ENCODE assay signal across 7 cellular contexts in the genomic region with DNA sequence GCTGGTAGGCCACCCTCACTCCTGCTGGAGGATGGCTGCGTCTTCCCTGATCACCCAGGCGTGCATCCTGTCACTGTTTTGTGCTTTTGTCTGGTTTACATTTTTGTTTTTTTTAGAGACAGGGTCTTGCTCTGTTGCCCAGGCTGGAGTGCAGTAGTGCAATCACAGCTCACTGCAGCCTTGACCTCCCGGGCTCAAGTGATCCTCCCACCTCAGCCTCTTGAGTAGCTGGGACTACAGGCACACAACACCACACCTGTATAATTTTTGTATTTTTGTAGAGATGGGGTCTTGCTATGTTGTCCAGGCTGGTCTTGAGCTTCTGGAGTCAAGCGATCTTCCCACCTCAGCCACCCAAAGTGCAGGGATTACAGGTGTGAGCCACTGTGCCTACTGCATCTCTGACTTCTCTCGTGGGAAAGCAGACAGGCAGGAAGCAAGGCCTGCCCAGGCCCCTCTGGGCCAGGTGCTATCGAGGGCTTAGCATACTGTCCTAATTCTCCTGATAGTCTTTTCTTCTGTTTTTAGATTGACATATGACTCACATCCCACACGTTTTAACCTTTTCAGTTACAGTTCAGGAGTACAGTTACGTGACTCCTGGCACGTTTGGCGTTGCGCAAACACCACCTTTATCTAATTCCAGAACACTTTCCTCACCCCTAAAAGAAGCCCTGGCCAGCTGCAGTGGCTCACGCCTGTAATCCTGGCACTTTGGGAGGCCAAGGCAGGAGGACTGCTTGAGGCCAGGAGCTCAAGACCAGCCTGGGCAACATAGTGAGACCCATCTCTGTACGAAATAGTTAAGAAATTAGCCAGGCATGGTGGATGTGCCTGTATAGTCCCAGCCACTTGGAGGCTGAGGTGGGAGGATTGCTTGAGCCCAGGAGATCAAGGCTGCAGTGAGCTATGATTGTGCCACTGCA. TPM values are rescaled to one million over a fixed set of nuclear protein-coding genes. Genes with fewer than 3 reads are reported as not detected.
DNase-seq lines count a peak whose midpoint lies in the region; ATAC-seq, FAIRE-seq and TF ChIP-seq lines count a peak whose summit lies in the region.
"Not testable (repeated sequence)": the region's sequence is repeated elsewhere in the genome, so short reads cannot be mapped to it uniquely, and the experiment has no call there.

No MANE protein-coding gene starts in this region.

- peak; percentile 70 for DNase-seq in HT1080 (ENCODE audit: low read depth)
- not testable (repeated sequence) for DNase-seq in Panc1 (ENCODE audit: low read depth, low spot score); central memory CD8-positive, alpha-beta T cell (ENCODE audit: low spot score in 2 of 2)
- DNase-seq in activated CD8-positive, alpha-beta T cell treated with anti-CD3 and anti-CD28 coated beads, Interleukin-2, amount 10 ng/mL, durations not matched to agents 7 days and 5 days, result peak; percentile 59
- peak; percentile 59 for DNase-seq in keratinocyte (ENCODE audit: low read depth, low spot score)
- DNase-seq in psoas muscle, result peak; percentile 54 to 82

- H4K20me1 ChIP-seq in keratinocyte (ENCODE audit: control insufficient read depth, extremely low read depth, insufficient read depth, low read length), result not testable (repeated sequence)

- not testable (repeated sequence) for H3K27me3 ChIP-seq in Panc1 (ENCODE audit: control insufficient read depth, insufficient read depth, low read length); keratinocyte (ENCODE audit: control insufficient read depth, extremely low read depth, insufficient read depth, low read length); psoas muscle (ENCODE audit: insufficient read depth in 3 of 3, low read length in 2 of 3)

- FAIRE-seq in keratinocyte (lab: Jason Lieb, UNC), result peak; percentile 17

- TF ChIP-seq CTCF in Panc1 (IDR thresholded peaks at IDR 0.05); keratinocyte (optimal IDR thresholded peaks at IDR 0.05 in 1 of 3, IDR thresholded peaks at IDR 0.05 in 1 of 3, conservative IDR thresholded peaks at IDR 0.05 in 1 of 3; ENCODE audit: extremely low read depth in 1 of 3, insufficient read depth in 2 of 3, low read length in 3 of 3); psoas muscle (IDR thresholded peaks at IDR 0.05): not testable (repeated sequence)

- POLR2A ChIA-PET in Panc1 (lab: Charles Lee), result interaction anchor here (0.6 kb wide), 1 partner anchor 212 kb away, joined by 9 read pairs; no protein-coding TSS in a partner anchor
- POLR2A ChIA-PET in activated CD8-positive, alpha-beta T cell treated with anti-CD3 and anti-CD28 coated beads, Interleukin-2, amount 10 ng/mL, durations not matched to agents 7 days and 5 days (lab: Charles Lee), result interaction anchor here (0.6 to 6.2 kb wide), 6 partner anchors 7 to 190 kb away, joined by 3 to 93 read pairs (median 4); a partner anchor contains a TSS

- H3K9me3 ChIP-seq in Panc1 (ENCODE audit: control insufficient read depth, insufficient read depth, low read depth, low read length); keratinocyte (ENCODE audit: control insufficient read depth, low read depth, low read length); psoas muscle: not testable (repeated sequence)

- in situ Hi-C loops in Panc1 (cut with HindIII; ENCODE audit: low pct_unique_long_range_greater_than_20kb, low sequenced_read_pairs), result not testable (repeated sequence)

- peak overlapping the region; percentile 67 for H3K4me3 Mint-ChIP-seq in activated CD8-positive, alpha-beta T cell treated with anti-CD3 and anti-CD28 coated beads, Interleukin-2, amount 10 ng/mL, durations not matched to agents 7 days and 5 days
- H3K4me3 Mint-ChIP-seq in central memory CD8-positive, alpha-beta T cell, result peak overlapping the region; percentile 95

- H3K27ac ChIP-seq in Panc1 (ENCODE audit: low read length), result not testable (repeated sequence)
- peak overlapping the region; percentile 94 for H3K27ac ChIP-seq in keratinocyte (ENCODE audit: control insufficient read depth, insufficient read depth, low read length)
- peak overlapping the region; percentile 68 for H3K27ac ChIP-seq in psoas muscle

- H2AFZ ChIP-seq in keratinocyte (ENCODE audit: control insufficient read depth, low read length), result not testable (repeated sequence)

- WGBS in psoas muscle, 3 donors, result 54 to 75% (median 60%) methylated on average over 13 of the region's 13 CpGs

- H3K27me3 Mint-ChIP-seq in activated CD8-positive, alpha-beta T cell treated with anti-CD3 and anti-CD28 coated beads, Interleukin-2, amount 10 ng/mL, durations not matched to agents 7 days and 5 days (ENCODE audit: low read depth); central memory CD8-positive, alpha-beta T cell: not testable (repeated sequence)

- peak; percentile 59 for TF ChIP-seq POLR2A in GM18505 (IDR thresholded peaks at IDR 0.05; ENCODE audit: borderline replicate concordance, extremely low read depth, insufficient read depth, insufficient read length)

- H3K36me3 Mint-ChIP-seq in activated CD8-positive, alpha-beta T cell treated with anti-CD3 and anti-CD28 coated beads, Interleukin-2, amount 10 ng/mL, durations not matched to agents 7 days and 5 days (ENCODE audit: low read depth), result peaks cover 72% of the 10 kb centered on the region
- H3K36me3 Mint-ChIP-seq in central memory CD8-positive, alpha-beta T cell (ENCODE audit: insufficient read depth), result peaks cover 44% of the 10 kb centered on the region

- H3K4me3 ChIP-seq in Panc1 (ENCODE audit: low read depth in 2 of 2, low read length in 2 of 2); keratinocyte (ENCODE audit: control insufficient read depth in 2 of 3, extremely low read depth in 1 of 3, insufficient read depth in 2 of 3, low read depth in 1 of 3, low read length in 3 of 3); psoas muscle: not testable (repeated sequence)

- H3K9me3 Mint-ChIP-seq in activated CD8-positive, alpha-beta T cell treated with anti-CD3 and anti-CD28 coated beads, Interleukin-2, amount 10 ng/mL, durations not matched to agents 7 days and 5 days (ENCODE audit: insufficient read depth); central memory CD8-positive, alpha-beta T cell: not testable (repeated sequence)

- peaks cover 21% of the 10 kb centered on the region for H3K79me2 ChIP-seq in keratinocyte (ENCODE audit: control insufficient read depth, insufficient read depth, low read length)

- CTCF ChIA-PET in Panc1 (lab: Charles Lee), result interaction anchor here (0.6 kb wide), 1 partner anchor 232 kb away, joined by 3 read pairs; no protein-coding TSS in a partner anchor
- CTCF ChIA-PET in activated CD8-positive, alpha-beta T cell treated with anti-CD3 and anti-CD28 coated beads, Interleukin-2, amount 10 ng/mL, durations not matched to agents 7 days and 5 days (lab: Charles Lee), result interaction anchor here (1.2 to 2.7 kb wide), 8 partner anchors 9 to 189 kb away, joined by 4 to 16 read pairs (median 6); a partner anchor contains a TSS

- H3K4me1 Mint-ChIP-seq in activated CD8-positive, alpha-beta T cell treated with anti-CD3 and anti-CD28 coated beads, Interleukin-2, amount 10 ng/mL, durations not matched to agents 7 days and 5 days (ENCODE audit: low read depth), result peaks cover 59% of the 10 kb centered on the region
- peaks cover 70% of the 10 kb centered on the region for H3K4me1 Mint-ChIP-seq in central memory CD8-positive, alpha-beta T cell

- not testable (repeated sequence) for H3K36me3 ChIP-seq in Panc1 (ENCODE audit: control insufficient read depth, insufficient read depth, low read length)
- H3K36me3 ChIP-seq in keratinocyte (ENCODE audit: control insufficient read depth in 2 of 2, extremely low read depth in 1 of 2, insufficient read depth in 2 of 2, low read length in 2 of 2) (peaks cover 5 to 13% of the 10 kb centered on the region in 2 experiments), psoas muscle (ENCODE audit: insufficient read depth in 1 of 2, low read depth in 1 of 2) (peaks cover 0 to 15% of the 10 kb centered on the region in 2 donors)

- H3K9ac ChIP-seq in keratinocyte (ENCODE audit: control insufficient read depth, extremely low read depth, insufficient read depth, low read length), result peak overlapping the region; percentile 32

- not testable (repeated sequence) for H3K4me1 ChIP-seq in Panc1 (ENCODE audit: control insufficient read depth, insufficient read depth, low read length)
- H3K4me1 ChIP-seq in keratinocyte (ENCODE audit: control insufficient read depth, extremely low read depth, insufficient read depth, low read length) (peaks cover 62% of the 10 kb centered on the region), psoas muscle (peaks cover 30% of the 10 kb centered on the region)

- not testable (repeated sequence) for ATAC-seq in GM18505 (IDR thresholded peaks at IDR 0.05; ENCODE audit: unreplicated experiment); central memory CD8-positive, alpha-beta T cell (replicated peaks; ENCODE audit: extremely low read depth, poor library complexity, severe bottlenecking)
- ATAC-seq in Panc1, result peak; percentile 5; the same call in 1 of the 2 replicates
- ATAC-seq in activated CD8-positive, alpha-beta T cell treated with anti-CD3 and anti-CD28 coated beads, Interleukin-2, amount 10 ng/mL, durations not matched to agents 7 days and 5 days, result peak; percentile 1
- peak; percentile 36 to 72 (median 61) for ATAC-seq in psoas muscle

- not testable (repeated sequence) for H3K9me1 ChIP-seq in keratinocyte (ENCODE audit: control insufficient read depth, extremely low read depth, insufficient read depth, low read length)

- dilution Hi-C loops in keratinocyte (cut with MboI; ENCODE audit: extremely low pct_ligation_motif_present, low sequenced_read_pairs), result not testable (repeated sequence)

- BruUV-seq in Panc1 (replicated peaks; lab: Mats Ljungman, UMichigan), result not testable (repeated sequence)

- peak overlapping the region; percentile 23 for H3K4me2 ChIP-seq in keratinocyte (ENCODE audit: control insufficient read depth, extremely low read depth, insufficient read depth, low read depth, low read length)

- intact Hi-C loops in Panc1 (cut with micrococcal nuclease; ENCODE audit: unreplicated experiment); psoas muscle (cut with DNase I): not testable (repeated sequence)

- peak overlapping the region; percentile 94 for H3K27ac Mint-ChIP-seq in activated CD8-positive, alpha-beta T cell treated with anti-CD3 and anti-CD28 coated beads, Interleukin-2, amount 10 ng/mL, durations not matched to agents 7 days and 5 days
- H3K27ac Mint-ChIP-seq in central memory CD8-positive, alpha-beta T cell (ENCODE audit: low read depth), result peak overlapping the region; percentile 98

RNA-seq across cellular contexts. Expression of a gene that starts 9.2 kb away (rescaled TPM):
- total RNA-seq in HT1080 (2014; rRNA removed; shearing (Covaris generic)), result 14.8 and 25.0 TPM in 2 replicates
- 34.6 and 35.6 TPM in 2 replicates for polyA plus RNA-seq in HT1080 (2015; cell fraction: cytosol; rRNA removed)
- 23.7 and 30.2 TPM in 2 replicates for polyA plus RNA-seq in HT1080 (2015; cell fraction: nucleus; rRNA removed)
- 36.3 TPM for total RNA-seq in Panc1 (2021; ENCODE audit: unreplicated experiment)
- 21.0 TPM for polyA plus RNA-seq in Panc1 (2012; ENCODE audit: insufficient read length)
- 100 to 1,000 TPM; 235 to 240 TPM for total RNA-seq in activated CD8-positive, alpha-beta T cell treated with anti-CD3 and anti-CD28 coated beads, Interleukin-2, amount 10 ng/mL, durations not matched to agents 7 days and 5 days
- 24.1 to 61.8 TPM (median 34.2 TPM) in 3 replicates for polyA plus RNA-seq in keratinocyte
- polyA plus RNA-seq in keratinocyte (2011; ENCODE audit: low read depth), result 8.6 TPM
- polyA plus RNA-seq in keratinocyte (2011; cell fraction: cytosol; rRNA removed), result 35.7 and 45.2 TPM in 2 replicates
- polyA plus RNA-seq in keratinocyte (2011; cell fraction: nucleus; rRNA removed), result 44.3 and 61.8 TPM in 2 replicates
- 20.9 and 52.4 TPM in 2 replicates for polyA plus RNA-seq in keratinocyte (2012; ENCODE audit: low replicate concordance)
- polyA minus RNA-seq in keratinocyte, result 57.5 to 202 TPM (median 64.4 TPM) in 3 replicates
- 125 TPM for polyA minus RNA-seq in keratinocyte (2011; cell fraction: cytosol; rRNA and poly(A)+ RNA removed)
- polyA minus RNA-seq in keratinocyte (2011; cell fraction: nucleus; rRNA and poly(A)+ RNA removed), result 30.7 and 47.2 TPM in 2 replicates
- total RNA-seq in psoas muscle, result 10 to 100 TPM in 3 of 4 donors, 1 to 10 TPM in 1; 9.9 to 19.8 (median 17.2) TPM
- 10 to 100 TPM in 2 of 3 donors, 1 to 10 TPM in 1; 8.3 to 13.5 (median 11.3) TPM for polyA plus RNA-seq in psoas muscle

RNA-seq across cellular contexts. Expression of a gene that starts 9.8 kb away (rescaled TPM):
- total RNA-seq in HT1080 (2014; rRNA removed; shearing (Covaris generic)), result 1.7 and 2.8 TPM in 2 replicates
- polyA plus RNA-seq in HT1080 (2015; cell fraction: cytosol; rRNA removed), result 0.93 and 2.0 TPM in 2 replicates
- polyA plus RNA-seq in HT1080 (2015; cell fraction: nucleus; rRNA removed), result 9.6 and 12.8 TPM in 2 replicates
- 5.4 TPM for total RNA-seq in Panc1 (2021; ENCODE audit: unreplicated experiment)
- polyA plus RNA-seq in Panc1 (2012; ENCODE audit: insufficient read length), result 4.7 TPM
- 1 to 10 TPM; 8.7 to 9.5 TPM for total RNA-seq in activated CD8-positive, alpha-beta T cell treated with anti-CD3 and anti-CD28 coated beads, Interleukin-2, amount 10 ng/mL, durations not matched to agents 7 days and 5 days
- polyA plus RNA-seq in keratinocyte, result 6.0 to 14.9 TPM (median 6.7 TPM) in 3 replicates
- 1.8 TPM for polyA plus RNA-seq in keratinocyte (2011; ENCODE audit: low read depth)
- polyA plus RNA-seq in keratinocyte (2011; cell fraction: cytosol; rRNA removed), result 3.4 and 6.7 TPM in 2 replicates
- polyA plus RNA-seq in keratinocyte (2011; cell fraction: nucleus; rRNA removed), result 23.2 and 33.2 TPM in 2 replicates
- 6.3 and 7.6 TPM in 2 replicates for polyA plus RNA-seq in keratinocyte (2012; ENCODE audit: low replicate concordance)
- polyA minus RNA-seq in keratinocyte, result 5.0 to 8.4 TPM (median 7.2 TPM) in 3 replicates
- polyA minus RNA-seq in keratinocyte (2011; cell fraction: cytosol; rRNA and poly(A)+ RNA removed), result 3.5 TPM
- polyA minus RNA-seq in keratinocyte (2011; cell fraction: nucleus; rRNA and poly(A)+ RNA removed), result 1.6 and 3.3 TPM in 2 replicates
- 1 to 10 TPM in 3 of 4 donors, under 1 TPM in 1; 0.89 to 2.8 (median 1.4) TPM for total RNA-seq in psoas muscle
- 1 to 10 TPM in 2 of 3 donors, under 1 TPM in 1; 0.69 to 3.0 (median 2.0) TPM for polyA plus RNA-seq in psoas muscle

RNA-seq across cellular contexts. Expression of a gene that starts 35.9 kb away (rescaled TPM):
- 91.4 and 112 TPM in 2 replicates for total RNA-seq in HT1080 (2014; rRNA removed; shearing (Covaris generic))
- 94.0 and 102 TPM in 2 replicates for polyA plus RNA-seq in HT1080 (2015; cell fraction: cytosol; rRNA removed)
- polyA plus RNA-seq in HT1080 (2015; cell fraction: nucleus; rRNA removed), result 97.8 and 103 TPM in 2 replicates
- total RNA-seq in Panc1 (2021; ENCODE audit: unreplicated experiment) (240 TPM), psoas muscle (1,000 to 10,000 TPM in 2 of 4 donors, 100 to 1,000 TPM in 2; 793 to 2,795 (median 946) TPM)
- 278 TPM for polyA plus RNA-seq in Panc1 (2012; ENCODE audit: insufficient read length)
- 100 to 1,000 TPM; 332 to 348 TPM for total RNA-seq in activated CD8-positive, alpha-beta T cell treated with anti-CD3 and anti-CD28 coated beads, Interleukin-2, amount 10 ng/mL, durations not matched to agents 7 days and 5 days
- polyA plus RNA-seq in keratinocyte (64.0 to 113 TPM (median 88.3 TPM) in 3 replicates), psoas muscle (1,000 to 10,000 TPM in 2 of 3 donors, 100 to 1,000 TPM in 1; 888 to 1,268 (median 1,190) TPM)
- polyA plus RNA-seq in keratinocyte (2011; ENCODE audit: low read depth), result 155 TPM
- 54.2 and 95.8 TPM in 2 replicates for polyA plus RNA-seq in keratinocyte (2011; cell fraction: cytosol; rRNA removed)
- 87.3 and 99.2 TPM in 2 replicates for polyA plus RNA-seq in keratinocyte (2011; cell fraction: nucleus; rRNA removed)
- polyA plus RNA-seq in keratinocyte (2012; ENCODE audit: low replicate concordance), result 101 and 231 TPM in 2 replicates
- 111 to 139 TPM (median 130 TPM) in 3 replicates for polyA minus RNA-seq in keratinocyte
- polyA minus RNA-seq in keratinocyte (2011; cell fraction: cytosol; rRNA and poly(A)+ RNA removed), result 391 TPM
- 86.2 and 87.5 TPM in 2 replicates for polyA minus RNA-seq in keratinocyte (2011; cell fraction: nucleus; rRNA and poly(A)+ RNA removed)
